Comparison of ENCODE assay signal across 15 cellular contexts in genomic region chrX:110684653-110685052, GRCh38.
DNase-seq lines count a peak whose midpoint lies in the region; ATAC-seq and TF ChIP-seq lines count a peak whose summit lies in the region.
"Had no signal": no experiment of that assay in that cellular context is flagged by ENCODE, and none has a peak within 500 bp of the region (broad histone marks: within the 10 kb centered on the region; RNA-seq: fewer than 3 reads in every experiment).

No MANE protein-coding gene starts in this region.

- BruUV-seq in MCF 10A (replicated peaks; lab: Mats Ljungman, UMichigan): no TSS peak

- H3K27me3 ChIP-seq in breast epithelium: peaks cover 0 to 31% of the 10 kb centered on the region in 2 donors
- H3K27me3 ChIP-seq in psoas muscle (ENCODE audit: insufficient read depth in 3 of 3, low read length in 2 of 3): peaks cover 0 to 8% (median 0%) of the 10 kb centered on the region in 3 donors

- no peak for TF ChIP-seq CTCF in MCF 10A (IDR thresholded peaks at IDR 0.05; ENCODE audit: unreplicated experiment)
- no peak for TF ChIP-seq CTCF in breast epithelium (IDR thresholded peaks at IDR 0.05)
- no peak for TF ChIP-seq CTCF in RWPE1 (conservative IDR thresholded peaks at IDR 0.05; ENCODE audit: low read depth)
- no peak for TF ChIP-seq CTCF in epithelial cell of esophagus (IDR thresholded peaks at IDR 0.05; ENCODE audit: insufficient read depth, low read depth, low read length, missing control alignments)
- no peak for TF ChIP-seq CTCF in psoas muscle (IDR thresholded peaks at IDR 0.05)

- no peak for ATAC-seq in psoas muscle
- no peak for ATAC-seq in Right ventricle myocardium inferior
- ATAC-seq: HepG2 had no signal

- no peaks in the 10 kb centered on the region for H3K9me3 ChIP-seq in breast epithelium
- no peaks in the 10 kb centered on the region for H3K9me3 ChIP-seq in psoas muscle
- H3K9me3 ChIP-seq: BLaER1, HAP-1 had no signal

- H3K4me3 ChIP-seq in breast epithelium: no peak overlapping the region
- no peak overlapping the region for H3K4me3 ChIP-seq in epithelial cell of esophagus (ENCODE audit: low read length)
- H3K4me3 ChIP-seq in psoas muscle: no peak overlapping the region
- H3K4me3 ChIP-seq: BLaER1, HAP-1 had no signal

- H3K27me3 Mint-ChIP-seq in MCF 10A (ENCODE audit: insufficient read depth, unreplicated experiment): no peaks in the 10 kb centered on the region
- H3K27me3 Mint-ChIP-seq: CD4-positive, CD25-positive, alpha-beta regulatory T cell had no signal

- DNase-seq in MCF 10A (ENCODE audit: unreplicated experiment) (peak; percentile 42), breast epithelium (ENCODE audit: low spot score in 2 of 2) (no peak), RWPE1 (ENCODE audit: low spot score) (peak; percentile 30), epithelial cell of esophagus (ENCODE audit: low read depth) (peak; percentile 51), renal cortical epithelial cell (ENCODE audit: low read depth) (peak; percentile 32), NCI-H2171 treated with DMSO at 0.1 percent for 48 hours (lab: John Stamatoyannopoulos, UW) (no peak), psoas muscle (no peak), Right ventricle myocardium inferior (ENCODE audit: missing footprints) (no peak)
- DNase-seq: 8988T; AML-193; CD4-positive, CD25-positive, alpha-beta regulatory T cell; DMS79 had no signal

- no peaks in the 10 kb centered on the region for H3K4me1 Mint-ChIP-seq in MCF 10A (ENCODE audit: insufficient read depth, unreplicated experiment)
- H3K4me1 Mint-ChIP-seq: CD4-positive, CD25-positive, alpha-beta regulatory T cell had no signal

- no peak for TF ChIP-seq POLR2A in breast epithelium (IDR thresholded peaks at IDR 0.05)

- CTCF ChIA-PET in MCF 10A (lab: Yijun Ruan, JAX) (no interaction called here), RWPE1 (lab: Yijun Ruan, JAX) (no interaction called here)

- WGBS in psoas muscle, 3 donors: 64 to 88% (median 79%) methylated on average over 3 of the region's 3 CpGs

- H3K36me3 Mint-ChIP-seq in MCF 10A (ENCODE audit: insufficient read depth, unreplicated experiment): no peaks in the 10 kb centered on the region
- H3K36me3 Mint-ChIP-seq: CD4-positive, CD25-positive, alpha-beta regulatory T cell had no signal

- intact Hi-C loops in MCF 10A (cut with micrococcal nuclease): no loop called here
- intact Hi-C loops in breast epithelium (cut with DNase I; ENCODE audit: low total_unique reads): no loop called here
- intact Hi-C loops in psoas muscle (cut with DNase I): no loop called here
- intact Hi-C loops in Right ventricle myocardium inferior (cut with DNase I): no loop called here

- H3K27ac ChIP-seq in breast epithelium (no peak overlapping the region), RWPE1 (no peak overlapping the region), psoas muscle (no peak overlapping the region)
- H3K27ac ChIP-seq: BLaER1 had no signal

- H3K9me3 Mint-ChIP-seq in MCF 10A (ENCODE audit: unreplicated experiment): no peaks in the 10 kb centered on the region
- H3K9me3 Mint-ChIP-seq: CD4-positive, CD25-positive, alpha-beta regulatory T cell had no signal

- no peak overlapping the region for H3K27ac Mint-ChIP-seq in MCF 10A (ENCODE audit: low read depth, unreplicated experiment)
- H3K27ac Mint-ChIP-seq: CD4-positive, CD25-positive, alpha-beta regulatory T cell had no signal

- H3K36me3 ChIP-seq in breast epithelium: no peaks in the 10 kb centered on the region
- no peaks in the 10 kb centered on the region for H3K36me3 ChIP-seq in psoas muscle (ENCODE audit: insufficient read depth in 1 of 2, low read depth in 1 of 2)
- H3K36me3 ChIP-seq: BLaER1, HAP-1 had no signal

- POLR2A ChIA-PET in MCF 10A (lab: Yijun Ruan, JAX) (no interaction called here), RWPE1 (lab: Yijun Ruan, JAX; ENCODE audit: low non-redundant PET) (no interaction called here)

- H3K4me1 ChIP-seq in breast epithelium: no peaks in the 10 kb centered on the region
- H3K4me1 ChIP-seq in psoas muscle: no peaks in the 10 kb centered on the region
- H3K4me1 ChIP-seq: BLaER1, HAP-1 had no signal

- no peak overlapping the region for H3K4me3 Mint-ChIP-seq in MCF 10A (ENCODE audit: unreplicated experiment)
- H3K4me3 Mint-ChIP-seq: CD4-positive, CD25-positive, alpha-beta regulatory T cell had no signal

Comparison
In these comparisons a context has a peak if more than half of its experiments do, and no peak if none do; other contexts are left out.
1. DNase-seq: peak in MCF 10A (single experiment), RWPE1 (single experiment), epithelial cell of esophagus (single experiment) and renal cortical epithelial cell (single experiment); none in breast epithelium (0 of 2), NCI-H2171 treated with DMSO at 0.1 percent for 48 hours (single experiment), psoas muscle (0 of 2) and Right ventricle myocardium inferior (single experiment).